In genomic region chr3:48929358-48930035, GRCh38 we compare ENCODE assay signal across 14 cellular contexts. TPM values are rescaled to one million over a fixed set of nuclear protein-coding genes. Genes with fewer than 3 reads are reported as not detected.
DNase-seq lines count a peak whose midpoint lies in the region; ATAC-seq and TF ChIP-seq lines count a peak whose summit lies in the region.
"Had no signal": no experiment of that assay in that cellular context is flagged by ENCODE, and none has a peak within 500 bp of the region (broad histone marks: within the 10 kb centered on the region; RNA-seq: fewer than 3 reads in every experiment).

No MANE protein-coding gene starts in this region.

- H3K27ac Mint-ChIP-seq in activated CD4-positive, alpha-beta T cell treated with anti-CD3 and anti-CD28 coated beads, Interleukin-2, amount 10 ng/mL, durations not matched to agents 7 days and 5 days = peak overlapping the region; percentile 79
- H3K27ac Mint-ChIP-seq in HFFc6 (peak overlapping the region; percentile 77), neural crest cell (ENCODE audit: unreplicated experiment) (peak overlapping the region; percentile 46)

- DNase-seq in activated CD4-positive, alpha-beta T cell treated with anti-CD3 and anti-CD28 coated beads, Interleukin-2, amount 10 ng/mL, durations not matched to agents 7 days and 5 days = no peak
- no peak for DNase-seq in activated CD4-positive, alpha-beta T cell treated with anti-CD3 and anti-CD28 coated beads for 1 hour
- no peak for DNase-seq in HFFc6
- DNase-seq in astrocyte of the spinal cord (ENCODE audit: low read depth, low spot score) = peak; percentile 25
- no peak for DNase-seq in neural crest cell (ENCODE audit: low read depth, low spot score)
- DNase-seq in NCI-H82 (lab: John Stamatoyannopoulos, UW) = no peak
- DNase-seq in coronary artery (ENCODE audit: low spot score) = no peak
- DNase-seq: activated CD4-positive, alpha-beta T cell treated with anti-CD3 and anti-CD28 coated beads, Interleukin-2, amount 50 U/mL, for 1 hour; amniotic stem cell; MM.1S; SK-N-SH; stimulated activated CD8-positive, alpha-beta memory T cell treated with anti-CD3 and anti-CD28 coated beads, Interleukin-4, amount 100 ng/mL, for 48 hours; uterus had no signal

- in situ Hi-C loops in astrocyte of the spinal cord (cut with HindIII; ENCODE audit: low sequenced_read_pairs) = no loop called here

- H3K27me3 Mint-ChIP-seq in activated CD4-positive, alpha-beta T cell treated with anti-CD3 and anti-CD28 coated beads, Interleukin-2, amount 10 ng/mL, durations not matched to agents 7 days and 5 days = no peaks in the 10 kb centered on the region
- H3K27me3 Mint-ChIP-seq in HFFc6 (ENCODE audit: insufficient read depth) (peaks cover 2% of the 10 kb centered on the region), neural crest cell (ENCODE audit: low read depth) (no peaks in the 10 kb centered on the region)

- CTCF ChIA-PET in activated CD4-positive, alpha-beta T cell treated with anti-CD3 and anti-CD28 coated beads, Interleukin-2, amount 10 ng/mL, durations not matched to agents 7 days and 5 days (lab: Charles Lee) = interaction anchor here (0.5 to 2.0 kb wide), 4 partner anchors 10 to 149 kb away, joined by 3 to 10 read pairs (median 4); partner anchors contain the start of gene ARIH2

- no peak overlapping the region for H3K4me3 ChIP-seq in astrocyte of the spinal cord (ENCODE audit: low read depth, low read length)
- no peak overlapping the region for H3K4me3 ChIP-seq in coronary artery
- H3K4me3 ChIP-seq: uterus had no signal

- no peak for ATAC-seq in HG03354 (IDR thresholded peaks at IDR 0.05; ENCODE audit: poor library complexity, severe bottlenecking, unreplicated experiment)

- POLR2A ChIA-PET in activated CD4-positive, alpha-beta T cell treated with anti-CD3 and anti-CD28 coated beads, Interleukin-2, amount 10 ng/mL, durations not matched to agents 7 days and 5 days (lab: Charles Lee) = no interaction called here

- TF ChIP-seq CTCF in HFFc6 (IDR thresholded peaks at IDR 0.05) (no peak), astrocyte of the spinal cord (IDR thresholded peaks at IDR 0.05; ENCODE audit: low read depth, low read length) (no peak), neural crest cell (conservative IDR thresholded peaks at IDR 0.05) (no peak), coronary artery (IDR thresholded peaks at IDR 0.05) (no peak)

- H3K4me3 Mint-ChIP-seq in activated CD4-positive, alpha-beta T cell treated with anti-CD3 and anti-CD28 coated beads, Interleukin-2, amount 10 ng/mL, durations not matched to agents 7 days and 5 days = no peak overlapping the region
- H3K4me3 Mint-ChIP-seq in HFFc6 (peak overlapping the region; percentile 5; the same call in 1 of the 2 replicates), neural crest cell (no peak overlapping the region)

- peaks cover 68% of the 10 kb centered on the region for H3K36me3 Mint-ChIP-seq in activated CD4-positive, alpha-beta T cell treated with anti-CD3 and anti-CD28 coated beads, Interleukin-2, amount 10 ng/mL, durations not matched to agents 7 days and 5 days (ENCODE audit: low read depth)
- H3K36me3 Mint-ChIP-seq in HFFc6 (ENCODE audit: low read depth) = peaks cover 59% of the 10 kb centered on the region
- peaks cover 21% of the 10 kb centered on the region for H3K36me3 Mint-ChIP-seq in neural crest cell (ENCODE audit: low read depth)

- H3K27ac ChIP-seq in coronary artery = no peak overlapping the region
- H3K27ac ChIP-seq: uterus had no signal

- peaks cover 69% of the 10 kb centered on the region for H3K4me1 Mint-ChIP-seq in activated CD4-positive, alpha-beta T cell treated with anti-CD3 and anti-CD28 coated beads, Interleukin-2, amount 10 ng/mL, durations not matched to agents 7 days and 5 days
- H3K4me1 Mint-ChIP-seq in HFFc6 (ENCODE audit: low read depth) (peaks cover 55% of the 10 kb centered on the region), neural crest cell (peaks cover 39% of the 10 kb centered on the region)

- H3K9me3 Mint-ChIP-seq in activated CD4-positive, alpha-beta T cell treated with anti-CD3 and anti-CD28 coated beads, Interleukin-2, amount 10 ng/mL, durations not matched to agents 7 days and 5 days = no peaks in the 10 kb centered on the region
- H3K9me3 Mint-ChIP-seq in HFFc6 (no peaks in the 10 kb centered on the region), neural crest cell (no peaks in the 10 kb centered on the region)

RNA-seq across cellular contexts. Expression of gene ARIH2, which starts 10.9 kb away (rescaled TPM):
- total RNA-seq in activated CD4-positive, alpha-beta T cell treated with anti-CD3 and anti-CD28 coated beads, Interleukin-2, amount 10 ng/mL, durations not matched to agents 7 days and 5 days = 10 to 100 TPM; 91.0 to 95.0 TPM
- 10 to 100 TPM; 60.0 to 71.6 (median 68.3) TPM for total RNA-seq in HFFc6 (2021; fragmentation: NEBNext Ultra II Directional; extraction: Animal tissue kit (Norgen Biotek cat#: 25700))
- 91.7 and 101 TPM in 2 replicates for total RNA-seq in neural crest cell

RNA-seq across cellular contexts. Expression of gene SLC25A20, which starts 30.8 kb away (rescaled TPM):
- total RNA-seq in activated CD4-positive, alpha-beta T cell treated with anti-CD3 and anti-CD28 coated beads, Interleukin-2, amount 10 ng/mL, durations not matched to agents 7 days and 5 days = 10 to 100 TPM; 35.2 to 40.6 TPM
- total RNA-seq in HFFc6 (2021; fragmentation: NEBNext Ultra II Directional; extraction: Animal tissue kit (Norgen Biotek cat#: 25700)) = 10 to 100 TPM; 20.4 to 25.2 (median 22.0) TPM
- 5.7 and 6.5 TPM in 2 replicates for total RNA-seq in neural crest cell
